10 cellular contexts compared by ENCODE assay signal in the genomic region with DNA sequence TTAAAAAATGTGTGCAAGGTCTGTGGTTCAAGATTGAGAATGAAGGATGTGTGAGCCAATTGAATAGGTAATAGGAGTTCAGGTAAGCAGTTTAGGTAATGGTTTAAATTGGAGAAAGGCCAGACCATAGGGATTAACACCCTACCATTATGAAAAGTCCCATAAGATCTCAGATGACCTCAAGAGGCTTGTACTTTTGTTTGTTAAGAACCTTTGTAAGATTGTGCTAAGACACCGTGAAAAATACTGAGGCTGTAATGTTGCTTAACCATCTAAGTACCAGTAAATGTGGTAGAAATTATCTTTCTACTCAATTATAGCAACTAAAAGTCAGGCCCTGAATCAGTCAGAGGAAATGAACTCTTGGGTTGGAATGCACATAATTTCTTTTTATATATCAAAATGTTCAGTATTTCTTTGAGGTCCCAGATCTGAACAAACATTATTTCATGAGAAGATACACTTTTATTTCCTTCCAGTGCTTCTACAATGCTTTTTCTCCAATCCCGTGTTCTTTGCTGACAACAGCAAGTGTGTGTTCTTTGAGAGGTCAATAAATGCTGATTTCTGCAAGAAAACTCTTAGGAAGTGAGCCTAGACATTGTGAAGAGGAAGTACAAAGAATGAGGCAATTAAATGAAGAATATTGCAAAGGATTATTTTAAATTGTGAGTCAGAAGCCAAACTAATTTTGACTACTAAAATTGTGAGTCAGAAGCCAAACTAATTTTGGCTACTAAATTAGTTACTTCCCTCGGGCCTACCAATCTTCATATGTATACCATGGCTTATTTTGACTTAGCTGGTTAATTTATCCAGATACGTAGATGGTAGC.
A peak's percentile ranks its signal among the peaks of the same experiment; 100 is the strongest.
DNase-seq lines count a peak whose midpoint lies in the region; ATAC-seq and TF ChIP-seq lines count a peak whose summit lies in the region.
"Had no signal": no experiment of that assay in that cellular context is flagged by ENCODE, and none has a peak within 500 bp of the region (broad histone marks: within the 10 kb centered on the region; RNA-seq: fewer than 3 reads in every experiment).

No MANE protein-coding gene starts in this region.

- H3K4me3 ChIP-seq in dorsolateral prefrontal cortex, result no peak overlapping the region
- H3K4me3 ChIP-seq: tibial nerve had no signal

- no peaks in the 10 kb centered on the region for H3K27me3 Mint-ChIP-seq in progenitor cell of endocrine pancreas

- TF ChIP-seq CTCF in dorsolateral prefrontal cortex (IDR thresholded peaks at IDR 0.05 in 54 of 56, conservative IDR thresholded peaks at IDR 0.05 in 2 of 56; ENCODE audit: low read depth in 1 of 56, partially characterized antibody in 56 of 56) (no peak), progenitor cell of endocrine pancreas (IDR thresholded peaks at IDR 0.05; ENCODE audit: unreplicated experiment) (no peak)

- H3K4me3 Mint-ChIP-seq in progenitor cell of endocrine pancreas (ENCODE audit: low read depth), result no peak overlapping the region

- H3K4me1 Mint-ChIP-seq in progenitor cell of endocrine pancreas (ENCODE audit: low read depth), result peaks cover 18% of the 10 kb centered on the region

- H3K27ac ChIP-seq in dorsolateral prefrontal cortex, result peak overlapping the region in 50 of 59 donors; percentile 1 to 74 (median 48)

- intact Hi-C loops in dorsolateral prefrontal cortex (cut with DNase I), result loop anchor here in 1 of 2 donors (10.0 kb wide), 1 partner anchor 60 kb away; no protein-coding TSS in a partner anchor

- H3K36me3 Mint-ChIP-seq in progenitor cell of endocrine pancreas (ENCODE audit: insufficient read depth), result no peaks in the 10 kb centered on the region

- ATAC-seq in GM21423 (IDR thresholded peaks at IDR 0.05; ENCODE audit: unreplicated experiment) (no peak), HG03159 (IDR thresholded peaks at IDR 0.05; ENCODE audit: unreplicated experiment) (no peak)

- H3K27ac Mint-ChIP-seq in progenitor cell of endocrine pancreas, result peak overlapping the region; percentile 18

- peak; percentile 41 for DNase-seq in GM04503 (ENCODE audit: low read depth)
- DNase-seq in NCI-H69 (lab: John Stamatoyannopoulos, UW), result peak; percentile 16
- DNase-seq in dorsolateral prefrontal cortex, result no peak
- DNase-seq in progenitor cell of endocrine pancreas (ENCODE audit: low spot score, unreplicated experiment), result no peak
- no peak for DNase-seq in stimulated activated CD8-positive, alpha-beta memory T cell treated with anti-CD3 and anti-CD28 coated beads, Interleukin-4, amount 100 ng/mL, for 48 hours
- DNase-seq in cerebellar nuclear complex (lab: John Stamatoyannopoulos, UW), result no peak
- DNase-seq: NCI-H526 had no signal

- H3K9me3 Mint-ChIP-seq in progenitor cell of endocrine pancreas (ENCODE audit: low read depth), result no peaks in the 10 kb centered on the region

- no peaks in the 10 kb centered on the region for H3K27me3 ChIP-seq in dorsolateral prefrontal cortex
- H3K27me3 ChIP-seq: tibial nerve had no signal

Comparison
In these comparisons a context has a peak if more than half of its experiments do, and no peak if none do; other contexts are left out.
1. DNase-seq: peak in GM04503 (single experiment) and NCI-H69 (single experiment); none in dorsolateral prefrontal cortex (0 of 10), progenitor cell of endocrine pancreas (single experiment), stimulated activated CD8-positive, alpha-beta memory T cell treated with anti-CD3 and anti-CD28 coated beads, Interleukin-4, amount 100 ng/mL, for 48 hours (single experiment) and cerebellar nuclear complex (0 of 2).